9 cellular contexts compared by ENCODE assay signal in the genomic region with DNA sequence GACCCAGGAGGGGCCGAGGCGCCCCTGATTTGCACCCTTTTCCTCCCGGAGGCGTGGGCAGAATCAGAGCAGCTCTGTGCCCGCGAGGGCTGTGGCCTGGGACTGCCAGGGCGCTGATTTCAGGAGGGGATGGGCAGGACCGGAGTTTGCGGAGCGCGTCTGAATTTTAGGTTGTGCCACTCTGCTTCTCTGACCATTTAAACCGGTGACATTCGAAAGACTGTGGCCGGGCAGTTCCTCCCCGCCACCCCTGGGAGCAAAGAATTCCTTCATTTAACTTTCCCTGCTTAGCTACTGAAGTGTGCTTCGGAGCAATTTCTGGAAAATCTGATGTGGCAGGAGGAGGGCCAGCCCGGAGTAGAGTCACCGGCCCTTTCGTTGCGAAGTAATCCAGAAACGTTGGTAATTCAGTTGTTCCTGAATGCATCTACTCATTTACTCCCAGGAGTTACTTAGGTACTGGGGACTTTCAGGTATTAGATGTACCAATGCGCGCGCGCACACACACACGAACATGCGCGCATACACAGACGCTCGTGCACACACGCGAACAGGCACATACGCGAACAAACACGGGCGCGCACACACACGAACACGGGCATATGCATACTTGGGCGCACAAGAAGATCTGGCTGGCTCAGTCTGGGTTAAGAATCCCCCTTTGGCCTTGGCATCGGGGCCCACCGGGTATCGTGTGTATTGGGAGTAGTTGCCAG. TPM values are rescaled to one million over a fixed set of nuclear protein-coding genes. Genes with fewer than 3 reads are reported as not detected.
A peak's percentile ranks its signal among the peaks of the same experiment; 100 is the strongest.
DNase-seq lines count a peak whose midpoint lies in the region; ATAC-seq and TF ChIP-seq lines count a peak whose summit lies in the region.
"Had no signal": no experiment of that assay in that cellular context is flagged by ENCODE, and none has a peak within 500 bp of the region (broad histone marks: within the 10 kb centered on the region; RNA-seq: fewer than 3 reads in every experiment).

No MANE protein-coding gene starts in this region.

- H3K4me3 ChIP-seq in mammary epithelial cell (replicated peaks in 1 of 3; ENCODE audit: insufficient read depth in 1 of 3, low read depth in 2 of 3, low read length in 3 of 3) (peak overlapping the region; percentile 51 to 62 (median 58)), skeletal muscle cell (ENCODE audit: low read depth, low read length) (peak overlapping the region; percentile 69)

- no peaks in the 10 kb centered on the region for H3K36me3 ChIP-seq in mammary epithelial cell (ENCODE audit: insufficient read depth, low read length)

- in situ Hi-C loops in mammary epithelial cell (cut with MboI; ENCODE audit: low sequenced_read_pairs in 2 of 2): no loop called here

- CTCF ChIA-PET in mammary epithelial cell (lab: Charles Lee; ENCODE audit: low non-redundant PET): no interaction called here

- no peaks in the 10 kb centered on the region for H3K9me3 ChIP-seq in mammary epithelial cell (replicated peaks; ENCODE audit: insufficient read depth, low read length)

- dilution Hi-C loops in mammary epithelial cell (cut with HindIII; ENCODE audit: low sequenced_read_pairs): no loop called here

- peak overlapping the region; percentile 94 for H2AFZ ChIP-seq in mammary epithelial cell (ENCODE audit: low read depth, low read length)

- TF ChIP-seq CTCF in mammary epithelial cell (conservative IDR thresholded peaks at IDR 0.05 in 1 of 2, IDR thresholded peaks at IDR 0.05 in 1 of 2; ENCODE audit: extremely low read depth in 1 of 2, insufficient read depth in 1 of 2, low read depth in 1 of 2, low read length in 2 of 2): no peak

- no peaks in the 10 kb centered on the region for H3K27me3 ChIP-seq in mammary epithelial cell (ENCODE audit: insufficient read depth, low read length)

- BruUV-seq in mammary epithelial cell (replicated peaks; lab: Mats Ljungman, UMichigan): no TSS peak

- peak; percentile 21 for DNase-seq in NCI-H2171 treated with DMSO at 0.1 percent for 48 hours (lab: John Stamatoyannopoulos, UW)
- DNase-seq in NCI-H2171 (lab: John Stamatoyannopoulos, UW): no peak
- peak; percentile 41 for DNase-seq in NCI-H748 treated with DMSO at 0.1 percent for 48 hours (lab: John Stamatoyannopoulos, UW)
- peak; percentile 63 for DNase-seq in mammary epithelial cell
- peak; percentile 26 for DNase-seq in inferior parietal cortex (ENCODE audit: extremely low spot score)
- DNase-seq in skeletal muscle cell (ENCODE audit: low read depth): no peak
- DNase-seq in SHP77 (lab: John Stamatoyannopoulos, UW): no peak

- peak overlapping the region; percentile 98 for H3K4me2 ChIP-seq in mammary epithelial cell (ENCODE audit: insufficient read depth, low read depth, low read length)

- H3K79me2 ChIP-seq in mammary epithelial cell (ENCODE audit: insufficient read depth, low read length): no peaks in the 10 kb centered on the region

- H3K4me1 ChIP-seq in mammary epithelial cell (ENCODE audit: insufficient read depth, low read length): peaks cover 5% of the 10 kb centered on the region

- no peak overlapping the region for H3K27ac ChIP-seq in mammary epithelial cell (ENCODE audit: insufficient read depth, low read depth, low read length)
- H3K27ac ChIP-seq: C4-2B had no signal

- intact Hi-C loops in mammary epithelial cell (cut with micrococcal nuclease): no loop called here

- no peaks in the 10 kb centered on the region for H4K20me1 ChIP-seq in mammary epithelial cell (ENCODE audit: insufficient read depth, low read length)

- peak overlapping the region; percentile 37 for H3K9ac ChIP-seq in mammary epithelial cell (ENCODE audit: insufficient read depth, low read length)

- ATAC-seq in HG02852 (IDR thresholded peaks at IDR 0.05; ENCODE audit: unreplicated experiment): no peak

- 2% methylated on average over 36 of the region's 43 CpGs for WGBS in mammary epithelial cell (ENCODE audit: low coverage, missing lambda C conversion rate)

RNA-seq across cellular contexts. Expression of gene CCDC170, which starts 0.6 kb away (rescaled TPM):
- not detected for total RNA-seq in mammary epithelial cell
- polyA plus RNA-seq in mammary epithelial cell: 0.05 TPM
- polyA minus RNA-seq in mammary epithelial cell: not detected

RNA-seq across cellular contexts. Expression of gene RMND1, which starts 42.5 kb away (rescaled TPM):
- total RNA-seq in mammary epithelial cell: 10 to 100 TPM; 15.7 to 26.7 TPM
- 13.3 TPM for polyA plus RNA-seq in mammary epithelial cell
- polyA minus RNA-seq in mammary epithelial cell: 3.8 TPM

Comparison
In these comparisons a context has a peak if more than half of its experiments do, and no peak if none do; other contexts are left out.
1. DNase-seq: peak in NCI-H2171 treated with DMSO at 0.1 percent for 48 hours (single experiment), NCI-H748 treated with DMSO at 0.1 percent for 48 hours (single experiment), mammary epithelial cell (single experiment) and inferior parietal cortex (single experiment); none in NCI-H2171 (single experiment), skeletal muscle cell (single experiment) and SHP77 (0 of 2).